8 cellular contexts compared by ENCODE assay signal in the genomic region with DNA sequence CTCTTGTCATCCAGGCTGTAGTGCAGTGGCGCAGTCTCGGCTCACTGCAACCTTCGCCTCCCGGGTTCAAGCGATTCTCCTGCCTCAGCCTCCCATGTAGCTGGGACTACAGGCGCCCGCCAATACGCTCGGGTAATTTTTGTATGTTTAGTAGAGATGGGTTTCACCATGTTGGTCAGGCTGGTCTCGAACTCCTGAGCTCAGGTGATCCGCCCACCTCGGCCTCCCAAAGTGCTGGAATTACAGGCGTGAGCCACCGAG. TPM values are rescaled to one million over a fixed set of nuclear protein-coding genes. Genes with fewer than 3 reads are reported as not detected.
DNase-seq lines count a peak whose midpoint lies in the region; ATAC-seq and TF ChIP-seq lines count a peak whose summit lies in the region.
"Not testable (repeated sequence)": the region's sequence is repeated elsewhere in the genome, so short reads cannot be mapped to it uniquely, and the experiment has no call there.

No MANE protein-coding gene starts in this region.

- not testable (repeated sequence) for DNase-seq in BJ (ENCODE audit: low read depth); T-helper 17 cell; ascending aorta (ENCODE audit: low spot score in 2 of 2); epithelial cell of esophagus (ENCODE audit: low read depth); substantia nigra (lab: John Stamatoyannopoulos, UW)
- peak in 1 of 2 donors; percentile 75 for DNase-seq in left lung

- not testable (repeated sequence) for H3K4me1 Mint-ChIP-seq in T-helper 17 cell

- intact Hi-C loops in ascending aorta (cut with DNase I): loop anchor here (1.0 kb wide), 1 partner anchor 11 kb away; the partner anchor contains the start of gene SPEN
- intact Hi-C loops in left lung (cut with DNase I): not testable (repeated sequence)

- TF ChIP-seq CTCF in BJ (IDR thresholded peaks at IDR 0.05; ENCODE audit: insufficient read depth, low read depth, low read length); ascending aorta (IDR thresholded peaks at IDR 0.05); epithelial cell of esophagus (IDR thresholded peaks at IDR 0.05; ENCODE audit: insufficient read depth, low read depth, low read length, missing control alignments); left lung (IDR thresholded peaks at IDR 0.05); neutrophil (IDR thresholded peaks at IDR 0.05): not testable (repeated sequence)

- H3K27ac ChIP-seq in HUES6 (ENCODE audit: low read depth, low read length) (peak overlapping the region; percentile 87; the same call in 1 of the 2 replicates), ascending aorta (peak overlapping the region; percentile 100), left lung (peak overlapping the region; percentile 97 to 100), neutrophil (peak overlapping the region; percentile 100), substantia nigra (ENCODE audit: low read depth, low read length, poor library complexity, severe bottlenecking) (peak overlapping the region; percentile 99)

- H3K36me3 Mint-ChIP-seq in T-helper 17 cell (ENCODE audit: low read depth): not testable (repeated sequence)

- not testable (repeated sequence) for H3K27me3 Mint-ChIP-seq in T-helper 17 cell

- peak overlapping the region; percentile 54 for H3K4me3 ChIP-seq in BJ (ENCODE audit: low read depth, low read length)
- H3K4me3 ChIP-seq in HUES6 (ENCODE audit: low read depth, low read length): peak overlapping the region; percentile 70
- peak overlapping the region; percentile 63 to 95 for H3K4me3 ChIP-seq in ascending aorta
- H3K4me3 ChIP-seq in epithelial cell of esophagus (ENCODE audit: low read length): peak overlapping the region; percentile 75
- peak overlapping the region; percentile 32 to 75 for H3K4me3 ChIP-seq in left lung
- H3K4me3 ChIP-seq in neutrophil (ENCODE audit: low read depth in 1 of 2, low read length in 1 of 2): peak overlapping the region; percentile 93 to 99

- H3K27me3 ChIP-seq in BJ (ENCODE audit: control insufficient read depth, insufficient read depth, low read length); HUES6 (ENCODE audit: control insufficient read depth, insufficient read depth, low read length); ascending aorta; left lung; neutrophil: not testable (repeated sequence)

- H3K9ac ChIP-seq in HUES6 (ENCODE audit: low read length): peak overlapping the region; percentile 89

- peak overlapping the region; percentile 97 for H3K27ac Mint-ChIP-seq in T-helper 17 cell

- not testable (repeated sequence) for ATAC-seq in T-helper 17 cell, left lung

- H3K36me3 ChIP-seq in BJ (ENCODE audit: control insufficient read depth, insufficient read depth, low read length); HUES6 (ENCODE audit: control insufficient read depth, insufficient read depth, low read length); ascending aorta; left lung; neutrophil: not testable (repeated sequence)

- POLR2A ChIA-PET in BJ (lab: Charles Lee): interaction anchor here (0.9 kb wide), 1 partner anchor 36 kb away, joined by 3 read pairs; no protein-coding TSS in a partner anchor

- not testable (repeated sequence) for H3K9me3 ChIP-seq in HUES6 (ENCODE audit: control insufficient read depth, insufficient read depth, low read depth, low read length); T-helper 17 cell (ENCODE audit: control insufficient read depth, low read length, poor library complexity, severe bottlenecking); ascending aorta; left lung; neutrophil

- not testable (repeated sequence) for H3K4me1 ChIP-seq in HUES6 (ENCODE audit: control insufficient read depth, insufficient read depth, low read length)
- H3K4me1 ChIP-seq in ascending aorta (peaks cover 0 to 30% of the 10 kb centered on the region in 2 donors), left lung (peaks cover 11 to 26% of the 10 kb centered on the region in 2 donors), neutrophil (ENCODE audit: control insufficient read depth in 1 of 2, insufficient read depth in 1 of 2, low read depth in 1 of 2, low read length in 1 of 2) (peaks cover 42 to 51% of the 10 kb centered on the region in 2 experiments)

- H3K4me3 Mint-ChIP-seq in T-helper 17 cell: peak overlapping the region; percentile 96

- CTCF ChIA-PET in BJ (lab: Yijun Ruan, JAX): not testable (repeated sequence)

RNA-seq across cellular contexts. Expression of gene SPEN, which starts 11.1 kb away (rescaled TPM):
- polyA plus RNA-seq in BJ (2011; rRNA removed): 3.1 and 4.6 TPM in 2 replicates
- polyA minus RNA-seq in BJ (2011; rRNA and poly(A)+ RNA removed): 13.6 and 25.0 TPM in 2 replicates
- 10 to 100 TPM; 73.8 to 79.1 TPM for total RNA-seq in T-helper 17 cell
- 53.9 TPM for total RNA-seq in ascending aorta
- 10 to 100 TPM; 37.2 to 54.1 TPM for total RNA-seq in left lung

RNA-seq across cellular contexts. Expression of gene UQCRHL, which starts 29.0 kb away (rescaled TPM):
- 0.56 and 1.3 TPM in 2 replicates for polyA plus RNA-seq in BJ (2011; rRNA removed)
- polyA minus RNA-seq in BJ (2011; rRNA and poly(A)+ RNA removed): 0.28 and 0.87 TPM in 2 replicates
- under 1 TPM; 0.65 to 0.81 TPM for total RNA-seq in T-helper 17 cell
- total RNA-seq in ascending aorta: not detected
- total RNA-seq in left lung: 1 to 10 TPM; 1.2 TPM
